10 cellular contexts compared by ENCODE assay signal in the genomic region with DNA sequence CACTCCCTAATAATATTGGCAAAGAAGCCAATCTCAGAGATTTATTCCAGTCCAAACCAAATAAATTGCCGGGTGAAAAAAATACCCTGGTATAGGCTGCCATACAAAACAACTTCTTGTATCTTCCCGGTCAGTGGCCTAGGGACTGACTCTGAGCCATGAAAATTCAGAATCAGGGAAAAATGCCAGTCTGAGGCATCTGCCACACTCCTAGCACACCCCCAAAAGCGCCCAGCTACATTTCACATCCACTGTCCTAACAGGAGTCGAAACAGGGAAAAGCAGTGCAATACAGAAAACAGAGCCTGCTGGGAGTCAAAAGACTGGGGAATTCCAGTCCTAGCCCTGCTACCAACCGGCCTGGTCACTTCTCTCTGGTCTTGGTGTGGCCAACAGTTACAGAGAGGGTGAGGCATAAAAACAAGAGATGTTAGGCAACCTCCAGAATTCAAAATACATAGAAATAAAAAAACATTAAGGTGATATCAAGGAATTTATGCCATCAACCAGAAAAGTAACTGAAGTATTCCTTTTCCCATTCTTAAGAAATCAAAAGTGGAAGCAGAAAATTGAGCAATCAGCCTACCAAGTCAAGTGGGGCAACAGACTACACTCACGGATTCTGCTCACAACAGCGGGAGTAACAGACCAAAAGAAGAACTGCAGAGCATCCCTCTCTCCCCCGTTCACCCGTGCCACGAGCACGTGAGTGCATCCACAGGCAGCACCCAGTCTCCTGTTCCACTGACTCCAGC. TPM values are rescaled to one million over a fixed set of nuclear protein-coding genes. Genes with fewer than 3 reads are reported as not detected.
DNase-seq lines count a peak whose midpoint lies in the region; ATAC-seq, FAIRE-seq and TF ChIP-seq lines count a peak whose summit lies in the region.
"Had no signal": no experiment of that assay in that cellular context is flagged by ENCODE, and none has a peak within 500 bp of the region (broad histone marks: within the 10 kb centered on the region; RNA-seq: fewer than 3 reads in every experiment).

No MANE protein-coding gene starts in this region.

- POLR2A ChIA-PET in endothelial cell of umbilical vein (lab: Charles Lee), result interaction anchor here (1.3 to 2.0 kb wide), 2 partner anchors 28 to 30 kb away, joined by 3 to 8 read pairs; a partner anchor contains a TSS

- FAIRE-seq in endothelial cell of umbilical vein (lab: Jason Lieb, UNC), result no peak
- no peak for FAIRE-seq in kidney (lab: Jason Lieb, UNC)

- no peaks in the 10 kb centered on the region for H3K27me3 ChIP-seq in endothelial cell of umbilical vein (ENCODE audit: control insufficient read depth in 2 of 2, insufficient read depth in 2 of 2, low read length in 2 of 2)
- no peaks in the 10 kb centered on the region for H3K27me3 ChIP-seq in muscle layer of colon (ENCODE audit: control insufficient read depth in 1 of 2, insufficient read depth in 2 of 2, low read length in 2 of 2)
- no peaks in the 10 kb centered on the region for H3K27me3 ChIP-seq in vagina

- intact Hi-C loops in endothelial cell of umbilical vein (cut with micrococcal nuclease), result no loop called here
- intact Hi-C loops in vagina (cut with DNase I), result no loop called here
- intact Hi-C loops in kidney (cut with DNase I), result no loop called here

- H4K20me1 ChIP-seq in endothelial cell of umbilical vein (replicated peaks; ENCODE audit: control insufficient read depth, extremely low read depth, insufficient read depth, low read length), result peaks cover 8% of the 10 kb centered on the region

- H3K9me3 ChIP-seq in endothelial cell of umbilical vein (replicated peaks; ENCODE audit: control insufficient read depth, insufficient read depth, low read length) (no peaks in the 10 kb centered on the region), muscle layer of colon (ENCODE audit: low read length) (no peaks in the 10 kb centered on the region), vagina (no peaks in the 10 kb centered on the region), kidney (ENCODE audit: control insufficient read depth in 1 of 2, low read length in 2 of 2) (no peaks in the 10 kb centered on the region)

- no peak overlapping the region for H2AFZ ChIP-seq in endothelial cell of umbilical vein (ENCODE audit: low read depth, low read length)

- peak overlapping the region; percentile 40 for H3K4me2 ChIP-seq in endothelial cell of umbilical vein (ENCODE audit: insufficient read depth, low read length)

- H3K4me3 ChIP-seq in endothelial cell of umbilical vein (replicated peaks in 1 of 3; ENCODE audit: insufficient read depth in 1 of 3, low read depth in 1 of 3, low read length in 3 of 3) (no peak overlapping the region), muscle layer of colon (ENCODE audit: low read depth in 1 of 2, low read length in 2 of 2) (peak overlapping the region in 1 of 2 donors; percentile 51), vagina (peak overlapping the region in 1 of 2 donors; percentile 24), kidney (ENCODE audit: low read length in 2 of 2) (no peak overlapping the region)
- H3K4me3 ChIP-seq: SK-N-MC had no signal

- DNase-seq in NCI-H524 (lab: John Stamatoyannopoulos, UW), result peak; percentile 54 to 82
- DNase-seq in NCI-H524 treated with DMSO at 0.1 percent for 48 hours (lab: John Stamatoyannopoulos, UW), result no peak
- DNase-seq in endothelial cell of umbilical vein (ENCODE audit: low read depth, low spot score), result no peak
- DNase-seq in vagina (ENCODE audit: extremely low spot score in 2 of 2), result no peak
- no peak for DNase-seq in kidney
- DNase-seq: stimulated activated CD4-positive, alpha-beta T cell treated with anti-CD3 and anti-CD28 coated beads, Interleukin-2, amount 100 ng/mL, for 24 hours had no signal

- TF ChIP-seq POLR2A in endothelial cell of umbilical vein (IDR thresholded peaks at IDR 0.05; ENCODE audit: low read depth, low read length) (peak; percentile 21), vagina (IDR thresholded peaks at IDR 0.05) (no peak)

- H3K9ac ChIP-seq in endothelial cell of umbilical vein (replicated peaks; ENCODE audit: extremely low read depth, insufficient read depth, low read length) (no peak overlapping the region), muscle layer of colon (ENCODE audit: low read length) (peak overlapping the region; percentile 60), kidney (ENCODE audit: low read length in 2 of 2) (no peak overlapping the region)

- H3K79me2 ChIP-seq in endothelial cell of umbilical vein (ENCODE audit: control insufficient read depth, insufficient read depth, low read length), result peaks cover 100% of the 10 kb centered on the region

- no peaks in the 10 kb centered on the region for H3K36me3 ChIP-seq in endothelial cell of umbilical vein (ENCODE audit: control insufficient read depth in 2 of 2, extremely low read depth in 1 of 2, insufficient read depth in 2 of 2, low read length in 2 of 2)
- no peaks in the 10 kb centered on the region for H3K36me3 ChIP-seq in muscle layer of colon (ENCODE audit: insufficient read depth, low read length)
- no peaks in the 10 kb centered on the region for H3K36me3 ChIP-seq in vagina
- no peaks in the 10 kb centered on the region for H3K36me3 ChIP-seq in kidney (ENCODE audit: control insufficient read depth in 1 of 2, insufficient read depth in 2 of 2, low read length in 2 of 2)

- CTCF ChIA-PET in endothelial cell of umbilical vein (lab: Charles Lee), result interaction anchor here (2.1 to 2.3 kb wide), 2 partner anchors 66 to 106 kb away, joined by 6 to 16 read pairs; no protein-coding TSS in a partner anchor

- dilution Hi-C loops in endothelial cell of umbilical vein (cut with MboI; ENCODE audit: extremely low pct_ligation_motif_present, low sequenced_read_pairs), result no loop called here

- peaks cover 4% of the 10 kb centered on the region for H3K9me1 ChIP-seq in endothelial cell of umbilical vein (replicated peaks; ENCODE audit: control insufficient read depth, extremely low read depth, insufficient read depth, low read length)

- TF ChIP-seq CTCF in endothelial cell of umbilical vein (IDR thresholded peaks at IDR 0.05; ENCODE audit: extremely low read depth in 1 of 2, insufficient read depth in 1 of 2, low read depth in 1 of 2, low read length in 2 of 2) (no peak), vagina (IDR thresholded peaks at IDR 0.05) (no peak), kidney (IDR thresholded peaks at IDR 0.05; ENCODE audit: borderline replicate concordance, extremely low read depth, insufficient read depth) (no peak)

- ATAC-seq in HG03460 (IDR thresholded peaks at IDR 0.05; ENCODE audit: unreplicated experiment) (no peak), HG03025 (IDR thresholded peaks at IDR 0.05; ENCODE audit: low FRiP score, unreplicated experiment) (no peak)

- no TSS peak for BruUV-seq in endothelial cell of umbilical vein (replicated peaks; lab: Mats Ljungman, UMichigan)

- H3K27ac ChIP-seq in endothelial cell of umbilical vein (ENCODE audit: insufficient read depth, low read depth, low read length) (peak overlapping the region; percentile 49), muscle layer of colon (ENCODE audit: low read depth, low read length) (peak overlapping the region; percentile 84), vagina (peak overlapping the region; percentile 78), kidney (ENCODE audit: low read depth in 2 of 2, low read length in 2 of 2) (no peak overlapping the region)
- H3K27ac ChIP-seq: SK-N-MC had no signal

- H3K4me1 ChIP-seq in endothelial cell of umbilical vein (ENCODE audit: control insufficient read depth, extremely low read depth, insufficient read depth, low read length), result peaks cover 73% of the 10 kb centered on the region
- H3K4me1 ChIP-seq in muscle layer of colon (ENCODE audit: insufficient read depth, low read length), result peaks cover 73% of the 10 kb centered on the region
- peaks cover 73% of the 10 kb centered on the region for H3K4me1 ChIP-seq in vagina
- H3K4me1 ChIP-seq in kidney (ENCODE audit: control insufficient read depth in 1 of 2, insufficient read depth in 1 of 2, low read depth in 1 of 2, low read length in 2 of 2), result peaks cover 0 to 6% of the 10 kb centered on the region in 2 donors

TF ChIP-seq in endothelial cell of umbilical vein, 7 proteins besides CTCF, POLR2A, EP300 and RAD21:
- TF ChIP-seq JUN (IDR thresholded peaks at IDR 0.05; ENCODE audit: borderline replicate concordance, insufficient read depth, insufficient read length, low read depth) (no peak), GATA2 (IDR thresholded peaks at IDR 0.05; ENCODE audit: insufficient read depth, insufficient read length, low read depth, low read length) (no peak), EZH2 (IDR thresholded peaks at IDR 0.05; ENCODE audit: borderline replicate concordance, low read depth, low read length, severe bottlenecking) (no peak), FOS (IDR thresholded peaks at IDR 0.05; ENCODE audit: borderline replicate concordance, insufficient read depth, low read length) (no peak)

RNA-seq across cellular contexts. Expression of a gene that starts 29.5 kb away (rescaled TPM):
- total RNA-seq in endothelial cell of umbilical vein (93.3 and 103 TPM in 2 replicates), vagina (20.4 TPM), kidney (26.3 TPM)
- polyA plus RNA-seq in endothelial cell of umbilical vein (28.9 and 32.3 TPM in 2 replicates), kidney (ENCODE audit: insufficient read depth, low read depth, low replicate concordance) (2.6 TPM)
- 36.1 and 36.5 TPM in 2 replicates for polyA plus RNA-seq in endothelial cell of umbilical vein (2011; cell fraction: cytosol; rRNA removed)
- 101 and 102 TPM in 2 replicates for polyA plus RNA-seq in endothelial cell of umbilical vein (2011; cell fraction: nucleus; rRNA removed)
- 57.8 and 58.4 TPM in 2 replicates for polyA plus RNA-seq in endothelial cell of umbilical vein (2012)
- 63.7 and 66.1 TPM in 2 replicates for polyA minus RNA-seq in endothelial cell of umbilical vein
- polyA minus RNA-seq in endothelial cell of umbilical vein (2011; cell fraction: cytosol; rRNA and poly(A)+ RNA removed), result 7.4 TPM
- 108 and 116 TPM in 2 replicates for polyA minus RNA-seq in endothelial cell of umbilical vein (2011; cell fraction: nucleus; rRNA and poly(A)+ RNA removed)

Comparison
In these comparisons a context has a peak if more than half of its experiments do, and no peak if none do; other contexts are left out.
1. DNase-seq: peak in NCI-H524 (2 of 2); none in NCI-H524 treated with DMSO at 0.1 percent for 48 hours (single experiment), endothelial cell of umbilical vein (single experiment), vagina (0 of 2) and kidney (single experiment).
2. H3K27ac ChIP-seq: peak in endothelial cell of umbilical vein (single experiment), muscle layer of colon (single experiment) and vagina (single experiment); none in kidney (0 of 2).